In genomic region chr19:41998246-41999020, GRCh38 we compare ENCODE assay signal across 9 cellular contexts. TPM values are rescaled to one million over a fixed set of nuclear protein-coding genes. Genes with fewer than 3 reads are reported as not detected.
A peak's percentile ranks its signal among the peaks of the same experiment; 100 is the strongest.
DNase-seq lines count a peak whose midpoint lies in the region; ATAC-seq, FAIRE-seq and TF ChIP-seq lines count a peak whose summit lies in the region.
"Had no signal": no experiment of that assay in that cellular context is flagged by ENCODE, and none has a peak within 500 bp of the region (broad histone marks: within the 10 kb centered on the region; RNA-seq: fewer than 3 reads in every experiment).

No MANE protein-coding gene starts in this region.

- TF ChIP-seq POLR2A in H1 (IDR thresholded peaks at IDR 0.05; ENCODE audit: control extremely low read depth in 1 of 2, low read depth in 2 of 2, low read length in 2 of 2), result no peak; a peak in 1 of 3 replicates

- no peak overlapping the region for H2BK5ac ChIP-seq in H1 (ENCODE audit: low read depth, low read length)

- no peak overlapping the region for H2BK12ac ChIP-seq in H1 (ENCODE audit: low read depth, low read length)

- H2BK120ac ChIP-seq in H1 (replicated peaks; ENCODE audit: low read depth, low read length), result no peak overlapping the region

- ATAC-seq in HG02938 (IDR thresholded peaks at IDR 0.05; ENCODE audit: unreplicated experiment), result no peak
- no peak for ATAC-seq in GM18870 (IDR thresholded peaks at IDR 0.05; ENCODE audit: unreplicated experiment)

- H3K9ac ChIP-seq in H1 (replicated peaks in 1 of 4; ENCODE audit: extremely low read depth in 1 of 4, low read depth in 3 of 4, low read length in 3 of 4), result no peak overlapping the region

- H3K4me2 ChIP-seq in H1 (ENCODE audit: insufficient read depth in 1 of 2, low read depth in 2 of 2, low read length in 2 of 2), result peak overlapping the region; percentile 78 to 79

- H2AK5ac ChIP-seq in H1 (ENCODE audit: low read depth, low read length), result no peak overlapping the region

- H3K23me2 ChIP-seq in H1 (ENCODE audit: low read depth, low read length), result peaks cover 15% of the 10 kb centered on the region; the same call in 1 of the 2 replicates

- H2BK15ac ChIP-seq in H1 (ENCODE audit: low read length), result no peak overlapping the region

- H3K4me3 ChIP-seq in H1 (ENCODE audit: extremely low read depth in 1 of 4, insufficient read depth in 2 of 4, low read depth in 3 of 4, low read length in 4 of 4) (peak overlapping the region in 2 of 4 experiments; percentile 29 to 46; a peak in 6 of 8 replicates), neuron (ENCODE audit: low read length) (peak overlapping the region; percentile 20)
- H3K4me3 ChIP-seq: SJSA1 had no signal

- no peak overlapping the region for H2AFZ ChIP-seq in H1 (ENCODE audit: low read length)
- H2AFZ ChIP-seq in neuron (ENCODE audit: low read depth, low read length), result no peak overlapping the region

- no peaks in the 10 kb centered on the region for H3K9me3 ChIP-seq in H1 (ENCODE audit: insufficient read depth in 2 of 2, low read depth in 1 of 2, low read length in 1 of 2)
- H3K9me3 ChIP-seq in neuron (ENCODE audit: low read length), result no peaks in the 10 kb centered on the region
- H3K9me3 ChIP-seq: SJSA1 had no signal

- peak; percentile 51 to 74 for TF ChIP-seq RAD21 in H1 (IDR thresholded peaks at IDR 0.05 in 1 of 2, conservative IDR thresholded peaks at IDR 0.05 in 1 of 2; ENCODE audit: low read depth in 2 of 2, low read length in 2 of 2)

- H3K79me2 ChIP-seq in H1 (ENCODE audit: control insufficient read depth in 1 of 2, insufficient read depth in 2 of 2, low read length in 2 of 2), result no peaks in the 10 kb centered on the region

- no peak overlapping the region for H3K14ac ChIP-seq in H1 (ENCODE audit: insufficient read length)

- CTCF ChIA-PET in H1 (lab: Charles Lee; ENCODE audit: partially characterized antibody), result interaction anchor here (0.8 to 3.5 kb wide), 7 partner anchors 25 to 37 kb away, joined by 3 to 27 read pairs (median 10); no protein-coding TSS in a partner anchor

- peak; percentile 94 for DNase-seq in DMS 273 (lab: John Stamatoyannopoulos, UW; ENCODE audit: unreplicated experiment)
- DNase-seq in HuH-7 (ENCODE audit: low spot score), result peak; percentile 86
- peak in 3 of 5 donors; percentile 5 to 43 (median 23) for DNase-seq in T-helper 1 cell
- DNase-seq in H1 (ENCODE audit: low read depth in 1 of 2, low spot score in 2 of 2), result peak in 1 of 2 experiments; percentile 91
- DNase-seq in kidney glomerular epithelial cell (lab: John Stamatoyannopoulos, UW), result no peak

- no peak overlapping the region for H3K23ac ChIP-seq in H1 (ENCODE audit: insufficient read length)

- H3K4ac ChIP-seq in H1 (replicated peaks; ENCODE audit: insufficient read length, low read depth, low read length), result no peak overlapping the region

- peaks cover 9 to 21% of the 10 kb centered on the region in 2 experiments for H4K20me1 ChIP-seq in H1 (replicated peaks in 1 of 2; ENCODE audit: control insufficient read depth in 1 of 2, insufficient read depth in 2 of 2, low read length in 2 of 2)

- H4K5ac ChIP-seq in H1 (ENCODE audit: insufficient read length, low read depth, low read length), result no peak overlapping the region

- TF ChIP-seq CTCF in H1 (IDR thresholded peaks at IDR 0.05; ENCODE audit: control extremely low read depth in 1 of 3, insufficient read depth in 1 of 3, low read depth in 1 of 3, low read length in 3 of 3), result peak; percentile 79 to 88 (median 82)

- TF ChIP-seq EP300 in H1 (IDR thresholded peaks at IDR 0.05; ENCODE audit: borderline replicate concordance in 1 of 2, low read depth in 2 of 2, low read length in 2 of 2), result no peak

- no peak overlapping the region for H2BK20ac ChIP-seq in H1 (ENCODE audit: low read length)

- H4K8ac ChIP-seq in H1 (ENCODE audit: extremely low read depth, insufficient read depth, low read length), result no peak overlapping the region

- H3K4me1 ChIP-seq in H1 (replicated peaks in 1 of 4; ENCODE audit: control insufficient read depth in 3 of 4, insufficient read depth in 4 of 4, low read length in 3 of 4) (peaks cover 0 to 19% (median 7%) of the 10 kb centered on the region in 4 experiments; a peak in 5 of 7 replicates), neuron (ENCODE audit: insufficient read depth, low read length) (peaks cover 45% of the 10 kb centered on the region)

- no peaks in the 10 kb centered on the region for H3K79me1 ChIP-seq in H1 (ENCODE audit: low read depth, low read length)

- no peak overlapping the region for H4K91ac ChIP-seq in H1 (replicated peaks; ENCODE audit: insufficient read length, low read length)

- FAIRE-seq in H1 (lab: Jason Lieb, UNC), result no peak

- H3K56ac ChIP-seq in H1 (replicated peaks; ENCODE audit: insufficient read length, low read depth, low read length), result no peak overlapping the region

- 5% methylated on average over 27 of the region's 64 CpGs; no CpG with 5 or more reads in 1 of the 2 experiments for WGBS in H1 (ENCODE audit: extremely low coverage in 1 of 2, insufficient coverage in 1 of 2, insufficient read length in 1 of 2, insufficient replicate concordance in 2 of 2, low coverage in 1 of 2, low lambda C conversion rate in 2 of 2, missing lambda C conversion rate in 1 of 2), 2 experiments

- H3K36me3 ChIP-seq in H1 (ENCODE audit: control insufficient read depth in 2 of 4, insufficient read depth in 4 of 4, low read length in 3 of 4), result no peaks in the 10 kb centered on the region; a peak in 1 of 8 replicates
- no peaks in the 10 kb centered on the region for H3K36me3 ChIP-seq in neuron (ENCODE audit: insufficient read depth, low read length)
- H3K36me3 ChIP-seq: SJSA1 had no signal

- H3K27me3 ChIP-seq in H1 (replicated peaks in 1 of 4; ENCODE audit: control insufficient read depth in 3 of 4, extremely low read depth in 1 of 4, insufficient read depth in 3 of 4, low read length in 3 of 4), result peaks cover 13 to 68% (median 58%) of the 10 kb centered on the region in 4 experiments
- peaks cover 18% of the 10 kb centered on the region for H3K27me3 ChIP-seq in neuron (ENCODE audit: insufficient read depth, low read length)

- POLR2A ChIA-PET in H1 (lab: Charles Lee; ENCODE audit: partially characterized antibody), result interaction anchor here (1.0 to 1.1 kb wide), 2 partner anchors 12 to 13 kb away, joined by 3 to 5 read pairs; no protein-coding TSS in a partner anchor

- H3K18ac ChIP-seq in H1 (ENCODE audit: extremely low read depth, low read length), result no peak overlapping the region

- no peak overlapping the region for H3K27ac ChIP-seq in H1 (ENCODE audit: low read depth, low read length)
- H3K27ac ChIP-seq: SJSA1 had no signal

TF ChIP-seq in H1, 55 proteins besides CTCF, POLR2A, EP300 and RAD21 (continues in another document):
- TF ChIP-seq KDM1A (IDR thresholded peaks at IDR 0.05; ENCODE audit: borderline replicate concordance, low read length) (no peak), GABPA (IDR thresholded peaks at IDR 0.05; ENCODE audit: borderline replicate concordance, insufficient read depth, low read length) (peak; percentile 58; the same call in 1 of the 2 replicates), BRCA1 (IDR thresholded peaks at IDR 0.05; ENCODE audit: low read depth, low read length) (no peak), TAF1 (IDR thresholded peaks at IDR 0.05; ENCODE audit: low read depth, low read length) (peak; percentile 32; the same call in 1 of the 2 replicates), FOSL1 (IDR thresholded peaks at IDR 0.05; ENCODE audit: insufficient read depth, low read depth, low read length) (no peak), POLR2AphosphoS5 (IDR thresholded peaks at IDR 0.05; ENCODE audit: low read depth, low read length) (peak; percentile 38; the same call in 1 of the 2 replicates), HDAC2 (IDR thresholded peaks at IDR 0.05; ENCODE audit: borderline replicate concordance in 1 of 2, low read depth in 2 of 2, low read length in 2 of 2) (0 out of 4 replicates have a peak, but pooled peaks of 1 of the 2 experiments have one; percentile 19), HDAC6 (IDR thresholded peaks at IDR 0.05; ENCODE audit: low read depth, low read length) (no peak), EGR1 (IDR thresholded peaks at IDR 0.05; ENCODE audit: borderline replicate concordance, low read depth, low read length) (no peak), MAFK (IDR thresholded peaks at IDR 0.05; ENCODE audit: low read depth, low read length) (no peak), SIRT6 (IDR thresholded peaks at IDR 0.05; ENCODE audit: low read length) (no peak), SIN3A (conservative IDR thresholded peaks at IDR 0.05 in 1 of 2, IDR thresholded peaks at IDR 0.05 in 1 of 2; ENCODE audit: low read depth in 1 of 2, low read length in 2 of 2) (no peak), KDM4A (IDR thresholded peaks at IDR 0.05; ENCODE audit: low read depth, low read length, severe bottlenecking) (peak; percentile 63), TAF7 (optimal IDR thresholded peaks at IDR 0.05; ENCODE audit: borderline replicate concordance, low read depth, low read length) (peak; percentile 56), KDM5A (IDR thresholded peaks at IDR 0.05; ENCODE audit: low read length) (no peak), BACH1 (IDR thresholded peaks at IDR 0.05; ENCODE audit: low read length) (no peak), NRF1 (IDR thresholded peaks at IDR 0.05; ENCODE audit: low read depth, low read length) (no peak), EZH2 (IDR thresholded peaks at IDR 0.05; ENCODE audit: low read depth, low read length, severe bottlenecking) (no peak), YY1 (IDR thresholded peaks at IDR 0.05; ENCODE audit: low read depth, low read length) (no peak)

RNA-seq across cellular contexts. Expression of gene ATP1A3, which starts 4.4 kb away (rescaled TPM):
- 35.8 and 41.2 TPM in 2 replicates for total RNA-seq in H1 (2021; fragmentation: NEBNext Ultra II Directional; extraction: Animal tissue kit (Norgen Biotek cat#: 25700))
- 11.1 and 19.2 TPM in 2 replicates for polyA plus RNA-seq in H1 (2011; rRNA removed)
- polyA plus RNA-seq in H1 (2011; cell fraction: cytosol; rRNA removed), result 5.9 TPM
- 20.8 TPM for polyA plus RNA-seq in H1 (2011; cell fraction: nucleus; rRNA removed)
- 30.8 to 45.2 TPM (median 38.2 TPM) in 4 replicates for polyA plus RNA-seq in H1 (2012, experiment 1 of 2)
- polyA plus RNA-seq in H1 (2012, experiment 2 of 2), result 33.0 TPM
- polyA plus RNA-seq in H1 (2013, experiment 1 of 2), result 44.9 TPM
- 43.1 TPM for polyA plus RNA-seq in H1 (2013, experiment 2 of 2)
- polyA minus RNA-seq in H1 (2011; rRNA and poly(A)+ RNA removed), result 24.6 and 27.9 TPM in 2 replicates
- polyA minus RNA-seq in H1 (2011; cell fraction: cytosol; rRNA and poly(A)+ RNA removed), result 20.7 TPM
- 10.7 TPM for polyA minus RNA-seq in H1 (2011; cell fraction: nucleus; rRNA and poly(A)+ RNA removed)
- total RNA-seq: SJSA1 had no signal

RNA-seq across cellular contexts. Expression of gene RABAC1, which starts 39.3 kb away (rescaled TPM):
- 123 and 124 TPM in 2 replicates for total RNA-seq in H1 (2021; fragmentation: NEBNext Ultra II Directional; extraction: Animal tissue kit (Norgen Biotek cat#: 25700))
- polyA plus RNA-seq in H1 (2011; rRNA removed), result 439 and 585 TPM in 2 replicates
- polyA plus RNA-seq in H1 (2011; cell fraction: cytosol; rRNA removed), result 282 TPM
- 227 TPM for polyA plus RNA-seq in H1 (2011; cell fraction: nucleus; rRNA removed)
- polyA plus RNA-seq in H1 (2012, experiment 1 of 2), result 99.4 to 181 TPM (median 175 TPM) in 4 replicates
- polyA plus RNA-seq in H1 (2012, experiment 2 of 2), result 315 TPM
- polyA plus RNA-seq in H1 (2013, experiment 1 of 2), result 173 TPM
- polyA plus RNA-seq in H1 (2013, experiment 2 of 2), result 186 TPM
- polyA minus RNA-seq in H1 (2011; rRNA and poly(A)+ RNA removed), result 46.7 and 56.4 TPM in 2 replicates
- polyA minus RNA-seq in H1 (2011; cell fraction: cytosol; rRNA and poly(A)+ RNA removed), result 53.9 TPM
- 41.0 TPM for polyA minus RNA-seq in H1 (2011; cell fraction: nucleus; rRNA and poly(A)+ RNA removed)
